ENCODE assay signal across 26 cellular contexts in genomic region chr6:46215213-46215612, GRCh38. TPM values are rescaled to one million over a fixed set of nuclear protein-coding genes. Genes with fewer than 3 reads are reported as not detected.
"Had no signal": no experiment of that assay in that cellular context is flagged by ENCODE, and none has a peak within 500 bp of the region (broad histone marks: within the 10 kb centered on the region; RNA-seq: fewer than 3 reads in every experiment).

No MANE protein-coding gene starts in this region.

- H3K27ac Mint-ChIP-seq: naive thymus-derived CD4-positive, alpha-beta T cell; nephron; stimulated activated memory B cell treated with anti-CD40 and anti-IgM and Interleukin-4, amounts not matched to agents 10 μg/mL and 1 μg/mL and 100 μg/mL, for 72 hours; type B pancreatic cell had no signal

- H3K27me3 ChIP-seq: esophagus squamous epithelium, heart right ventricle, sigmoid colon, testis, tibial artery had no signal

- H3K27ac ChIP-seq: esophagus squamous epithelium, heart right ventricle, prostate gland, sigmoid colon, testis had no signal

- H3K4me1 ChIP-seq: esophagus squamous epithelium, prostate gland, sigmoid colon had no signal

- DNase-seq: cortex of kidney; effector memory CD8-positive, alpha-beta T cell; erythroblast; esophagus squamous epithelium; foreskin melanocyte; glutamatergic neuron; heart right ventricle; hippocampal formation; mammary epithelial cell; mesendoderm; midbrain; naive thymus-derived CD4-positive, alpha-beta T cell; nucleus accumbens; right cardiac atrium; sigmoid colon; stimulated activated CD4-positive, alpha-beta T cell treated with anti-CD3 and anti-CD28 coated beads, Interleukin-4, amount 100 ng/mL, for 4 hours; stimulated activated naive CD8-positive, alpha-beta T cell treated with anti-CD3 and anti-CD28 coated beads, Interleukin-15, Interleukin-2, amounts not matched to agents 100 U/mL and 50 U/mL, for 24 hours; substantia nigra; testis; tibial artery had no signal

- H3K4me3 Mint-ChIP-seq: effector memory CD8-positive, alpha-beta T cell; naive thymus-derived CD4-positive, alpha-beta T cell; nephron; stimulated activated memory B cell treated with anti-CD40 and anti-IgM and Interleukin-4, amounts not matched to agents 10 μg/mL and 1 μg/mL and 100 μg/mL, for 72 hours; type B pancreatic cell had no signal

- H3K4me1 Mint-ChIP-seq: naive thymus-derived CD4-positive, alpha-beta T cell had no signal

- ATAC-seq: effector memory CD8-positive, alpha-beta T cell; heart right ventricle; left lobe of liver; naive thymus-derived CD4-positive, alpha-beta T cell; right cardiac atrium; stimulated activated memory B cell treated with anti-CD40 and anti-IgM and Interleukin-4, amounts not matched to agents 10 μg/mL and 1 μg/mL and 100 μg/mL, for 72 hours; stimulated activated naive CD8-positive, alpha-beta T cell treated with anti-CD3 and anti-CD28 coated beads, Interleukin-15, Interleukin-2, amounts not matched to agents 100 U/mL and 50 U/mL, for 24 hours had no signal

- H3K9me3 ChIP-seq: esophagus squamous epithelium, heart right ventricle, prostate gland, sigmoid colon, testis, tibial artery had no signal

- H3K27me3 Mint-ChIP-seq: effector memory CD8-positive, alpha-beta T cell; stimulated activated memory B cell treated with anti-CD40 and anti-IgM and Interleukin-4, amounts not matched to agents 10 μg/mL and 1 μg/mL and 100 μg/mL, for 72 hours had no signal

- H3K36me3 Mint-ChIP-seq: naive thymus-derived CD4-positive, alpha-beta T cell; type B pancreatic cell had no signal

- H3K9me3 Mint-ChIP-seq: effector memory CD8-positive, alpha-beta T cell; type B pancreatic cell had no signal

- H3K36me3 ChIP-seq: esophagus squamous epithelium, heart right ventricle, prostate gland, sigmoid colon, tibial artery had no signal

- H3K4me3 ChIP-seq: esophagus squamous epithelium, heart right ventricle, prostate gland, sigmoid colon, testis, tibial artery had no signal

RNA-seq across cellular contexts. Expression of gene ENPP5, which starts 44.4 kb away (rescaled TPM):
- total RNA-seq: osteocyte had no signal
